31 cellular contexts compared by ENCODE assay signal in genomic region chr9:13847270-13847669, GRCh38.
"Had no signal": no experiment of that assay in that cellular context is flagged by ENCODE, and none has a peak within 500 bp of the region (broad histone marks: within the 10 kb centered on the region; RNA-seq: fewer than 3 reads in every experiment).

No MANE protein-coding gene starts in this region.

- H3K27me3 Mint-ChIP-seq: activated naive CD8-positive, alpha-beta T cell treated with anti-CD3 and anti-CD28 coated beads, Interleukin-2, amount 50 U/mL, for 24 hours had no signal

- DNase-seq: activated CD4-positive, alpha-beta T cell treated with anti-CD3 and anti-CD28 coated beads for 4 hours; activated CD8-positive, alpha-beta memory T cell treated with anti-CD3 and anti-CD28 coated beads, Interleukin-2, amount 50 U/mL, for 48 hours; activated CD8-positive, alpha-beta T cell treated with anti-CD3 and anti-CD28 coated beads, Interleukin-2, amount 10 ng/mL, durations not matched to agents 7 days and 5 days; activated effector memory CD4-positive, alpha-beta T cell treated with anti-CD3 and anti-CD28 coated beads, Interleukin-2, amount 50 U/mL, for 16 hours; activated naive CD4-positive, alpha-beta T cell treated with Interleukin-2 at 50 U/mL for 16 hours; activated naive CD8-positive, alpha-beta T cell treated with anti-CD3 and anti-CD28 coated beads, Interleukin-2, amount 50 U/mL, for 24 hours; activated T-cell treated with anti-CD3 and anti-CD28 coated beads, Interleukin-2, amount 50 U/mL, for 4 hours; amniotic stem cell; brain microvascular endothelial cell; caudate nucleus; IMR-90; Kasumi-1; KBM-7; NCI-H1105 treated with DMSO at 0.1 percent for 48 hours; NCI-H1436 treated with DMSO at 0.1 percent for 48 hours; NCI-H187; NCI-H2081; NCI-H2171; NCI-H2227 treated with DMSO at 0.1 percent for 48 hours; NCI-H446 treated with DMSO at 0.1 percent for 48 hours; NCI-H524 treated with DMSO at 0.1 percent for 48 hours; NCI-H82; OCI-M1; RPMI8226; SHP77 had no signal

- H3K4me1 Mint-ChIP-seq: activated naive CD8-positive, alpha-beta T cell treated with anti-CD3 and anti-CD28 coated beads, Interleukin-2, amount 50 U/mL, for 24 hours had no signal

- H3K36me3 Mint-ChIP-seq: activated naive CD4-positive, alpha-beta T cell treated with anti-CD3 and anti-CD28 coated beads, Interleukin-2, amount 50 U/mL, for 72 hours had no signal

- H3K4me3 ChIP-seq: SJSA1 had no signal

- H3K4me3 Mint-ChIP-seq: activated CD8-positive, alpha-beta T cell treated with anti-CD3 and anti-CD28 coated beads, Interleukin-2, amount 10 ng/mL, durations not matched to agents 7 days and 5 days; activated naive CD8-positive, alpha-beta T cell treated with anti-CD3 and anti-CD28 coated beads, Interleukin-2, amount 50 U/mL, for 24 hours; activated T-cell treated with anti-CD3 and anti-CD28 coated beads, Interleukin-2, amount 50 U/mL, for 4 hours; T-helper 1 cell treated with Interleukin-12 subunit alpha and Interleukin-12 subunit beta and Interleukin-4 antibody, amounts not matched to agents 30 μg/mL and 1 μg/mL, for 36 hours had no signal

- ATAC-seq: activated CD4-positive, CD25-positive, alpha-beta regulatory T cell treated with anti-CD3 and anti-CD28 coated beads, Interleukin-2, amount 50 U/mL, for 24 hours; activated CD8-positive, alpha-beta T cell treated with anti-CD3 and anti-CD28 coated beads, Interleukin-2, amount 10 ng/mL, durations not matched to agents 7 days and 5 days; activated naive CD4-positive, alpha-beta T cell treated with anti-CD3 and anti-CD28 coated beads, Interleukin-2, amount 50 U/mL, for 72 hours; activated naive CD8-positive, alpha-beta T cell treated with anti-CD3 and anti-CD28 coated beads, Interleukin-2, amount 50 U/mL, for 24 hours; activated T-cell treated with anti-CD3 and anti-CD28 coated beads, Interleukin-2, amount 50 U/mL, for 4 hours; Panc1; SK-N-SH treated with all-trans-retinoic acid at 6 μM for 48 hours had no signal

- H3K27ac Mint-ChIP-seq: activated CD8-positive, alpha-beta T cell treated with anti-CD3 and anti-CD28 coated beads, Interleukin-2, amount 10 ng/mL, durations not matched to agents 7 days and 5 days; activated naive CD4-positive, alpha-beta T cell treated with anti-CD3 and anti-CD28 coated beads, Interleukin-2, amount 50 U/mL, for 72 hours; activated naive CD8-positive, alpha-beta T cell treated with anti-CD3 and anti-CD28 coated beads, Interleukin-2, amount 50 U/mL, for 24 hours; T-helper 1 cell treated with Interleukin-12 subunit alpha and Interleukin-12 subunit beta and Interleukin-4 antibody, amounts not matched to agents 30 μg/mL and 1 μg/mL, for 36 hours had no signal
